ENCODE assay signal across 8 cellular contexts in genomic region chr5:38922199-38922598, GRCh38.
DNase-seq lines count a peak whose midpoint lies in the region; ATAC-seq, FAIRE-seq and TF ChIP-seq lines count a peak whose summit lies in the region.

No MANE protein-coding gene starts in this region.

- DNase-seq in A549 (ENCODE audit: low read depth in 1 of 2, low spot score in 1 of 2) (peak; percentile 68 to 73), NCI-H82 treated with DMSO at 0.1 percent for 48 hours (lab: John Stamatoyannopoulos, UW; ENCODE audit: unreplicated experiment) (peak; percentile 1), activated T-cell treated with anti-CD3 and anti-CD28 coated beads for 4 hours (peak; percentile 9), fibroblast of villous mesenchyme (ENCODE audit: low read depth) (peak; percentile 66), nucleus accumbens (lab: John Stamatoyannopoulos, UW) (peak in 30 of 56 donors; percentile 1 to 57 (median 14))

- 6% methylated on average over 1 of the region's 1 CpG for WGBS in A549 (ENCODE audit: missing lambda C conversion rate)

- TF ChIP-seq CTCF in A549 (IDR thresholded peaks at IDR 0.05) (peak; percentile 84), GM12875 (IDR thresholded peaks at IDR 0.05; ENCODE audit: borderline replicate concordance, insufficient read depth, low read depth, low read length) (peak; percentile 88), fibroblast of villous mesenchyme (IDR thresholded peaks at IDR 0.05; ENCODE audit: insufficient read depth, low read depth, low read length) (peak; percentile 93)

- H3K4me3 ChIP-seq in A549 (no peak overlapping the region), GM12875 (ENCODE audit: low read depth, low read length) (no peak overlapping the region), fibroblast of villous mesenchyme (ENCODE audit: low read depth, low read length) (no peak overlapping the region)

- ATAC-seq in A549 (peak; percentile 88 to 95), HG03175 (IDR thresholded peaks at IDR 0.05; ENCODE audit: unreplicated experiment) (peak; percentile 71), GM21447 (IDR thresholded peaks at IDR 0.05; ENCODE audit: unreplicated experiment) (no peak)

- H3K27ac ChIP-seq in A549: no peak overlapping the region

- TF ChIP-seq RAD21 in A549 (conservative IDR thresholded peaks at IDR 0.05 in 1 of 2, IDR thresholded peaks at IDR 0.05 in 1 of 2): peak; percentile 85 to 93

- no peak for FAIRE-seq in A549 (lab: Jason Lieb, UNC)

- no peaks in the 10 kb centered on the region for H3K9me3 ChIP-seq in A549

- no peak for TF ChIP-seq EP300 in A549 (IDR thresholded peaks at IDR 0.05)

- no peaks in the 10 kb centered on the region for H3K4me1 ChIP-seq in A549

- TF ChIP-seq POLR2A in A549 (IDR thresholded peaks at IDR 0.05; ENCODE audit: low read length): no peak

- POLR2A ChIA-PET in A549 (lab: Yijun Ruan, JAX): interaction anchor here (1.1 kb wide), 1 partner anchor 100 kb away, joined by 4 read pairs; no protein-coding TSS in a partner anchor

- CTCF ChIA-PET in A549 (lab: Yijun Ruan, JAX): interaction anchor here (0.7 to 5.8 kb wide), 41 partner anchors 8 to 711 kb away, joined by 3 to 59 read pairs (median 4); no protein-coding TSS in a partner anchor

- no peak overlapping the region for H3K4me2 ChIP-seq in A549

TF ChIP-seq in A549, 52 proteins besides CTCF, POLR2A, EP300 and RAD21:
- TF ChIP-seq SMC3 (IDR thresholded peaks at IDR 0.05) (peak; percentile 82), JUN (IDR thresholded peaks at IDR 0.05) (no peak)
TF ChIP-seq in A549: peak in this region for 1.

Comparison
In these comparisons a context has a peak if more than half of its experiments do, and no peak if none do; other contexts are left out.
1. DNase-seq: peak in every context shown above with its lines; median percentile 70 in A549; 66 in fibroblast of villous mesenchyme; 14 in nucleus accumbens; 9 in activated T-cell treated with anti-CD3 and anti-CD28 coated beads for 4 hours; 1 in NCI-H82 treated with DMSO at 0.1 percent for 48 hours.